ENCODE assay signal across 9 cellular contexts in genomic region chr2:133568172-133568571, GRCh38. TPM values are rescaled to one million over a fixed set of nuclear protein-coding genes. Genes with fewer than 3 reads are reported as not detected.
DNase-seq lines count a peak whose midpoint lies in the region; ATAC-seq and TF ChIP-seq lines count a peak whose summit lies in the region.
"Had no signal": no experiment of that assay in that cellular context is flagged by ENCODE, and none has a peak within 500 bp of the region (broad histone marks: within the 10 kb centered on the region; RNA-seq: fewer than 3 reads in every experiment).

Gene NCKAP5, minus strand, starts transcription at chr2:133568463. Its CDS starts 50,937 bp downstream, at chr2:133517526.

- intact Hi-C loops in A673 (cut with micrococcal nuclease; ENCODE audit: unreplicated experiment), result loop anchor here (2.0 kb wide), 1 partner anchor 213 kb away; no protein-coding TSS in a partner anchor

- H3K36me3 ChIP-seq in A673 (ENCODE audit: insufficient read depth, low read length, poor library complexity, severe bottlenecking) (no peaks in the 10 kb centered on the region), muscle layer of duodenum (ENCODE audit: control insufficient read depth in 1 of 2, insufficient read depth in 2 of 2, low read length in 2 of 2) (no peaks in the 10 kb centered on the region)

- H3K27ac ChIP-seq in A673 (ENCODE audit: low read depth, low read length, poor library complexity, severe bottlenecking), result peak within 1 kb of the TSS; percentile 71
- H3K27ac ChIP-seq in muscle layer of duodenum (ENCODE audit: low read length), result no peak within 1 kb of the TSS

- H3K4me1 ChIP-seq in A673 (ENCODE audit: insufficient read depth, low read length, poor library complexity, severe bottlenecking), result peaks cover 26% of the 10 kb centered on the region
- no peaks in the 10 kb centered on the region for H3K4me1 ChIP-seq in muscle layer of duodenum (ENCODE audit: control insufficient read depth in 1 of 2, insufficient read depth in 2 of 2, low read length in 2 of 2)

- TF ChIP-seq CTCF in A673 (conservative IDR thresholded peaks at IDR 0.05; ENCODE audit: low read depth, low read length) (no peak), fibroblast of pulmonary artery (IDR thresholded peaks at IDR 0.05; ENCODE audit: low read length, missing control alignments) (peak; percentile 12)

- H3K9me3 ChIP-seq in A673 (ENCODE audit: low read depth, low read length, poor library complexity, severe bottlenecking) (no peaks in the 10 kb centered on the region), muscle layer of duodenum (ENCODE audit: control insufficient read depth in 1 of 2, low read length in 2 of 2) (no peaks in the 10 kb centered on the region)

- DNase-seq in A673 (ENCODE audit: low spot score) (peak; percentile 82), NCI-H460 (ENCODE audit: extremely low read depth, low read depth) (peak; percentile 9), fibroblast of pulmonary artery (ENCODE audit: low read depth) (peak; percentile 48)
- no peak for DNase-seq in activated CD8-positive, alpha-beta memory T cell treated with anti-CD3 and anti-CD28 coated beads for 24 hours
- DNase-seq: RPMI8226 had no signal

- POLR2A ChIA-PET in A673 (lab: Charles Lee; ENCODE audit: low non-redundant PET), result no interaction called here

- H3K27me3 ChIP-seq in A673 (replicated peaks; ENCODE audit: insufficient read depth, low read depth, low read length, poor library complexity) (no peaks in the 10 kb centered on the region), muscle layer of duodenum (ENCODE audit: low read depth, low read length) (no peaks in the 10 kb centered on the region)

- ATAC-seq in GM21381 (IDR thresholded peaks at IDR 0.05; ENCODE audit: unreplicated experiment), result no peak
- ATAC-seq in HG02981 (IDR thresholded peaks at IDR 0.05; ENCODE audit: unreplicated experiment), result no peak
- no peak for ATAC-seq in HG02759 (IDR thresholded peaks at IDR 0.05; ENCODE audit: unreplicated experiment)

- peak within 1 kb of the TSS; percentile 53 for H3K4me3 ChIP-seq in A673 (ENCODE audit: low read depth, low read length, poor library complexity, severe bottlenecking)
- H3K4me3 ChIP-seq in fibroblast of pulmonary artery (replicated peaks; ENCODE audit: low read depth, low read length), result peak within 1 kb of the TSS; percentile 26
- H3K4me3 ChIP-seq in muscle layer of duodenum (ENCODE audit: low read depth in 1 of 2, low read length in 2 of 2), result peak within 1 kb of the TSS; percentile 43 to 50

- BruUV-seq in A673 (replicated peaks; lab: Mats Ljungman, UMichigan), result no TSS peak

- CTCF ChIA-PET in A673 (lab: Charles Lee), result interaction anchor here (0.7 to 2.2 kb wide), 2 partner anchors 66 to 212 kb away, joined by 5 to 7 read pairs; no protein-coding TSS in a partner anchor

RNA-seq across cellular contexts. Expression of gene NCKAP5, which starts in this region (rescaled TPM):
- 26.6 and 33.1 TPM in 2 replicates for total RNA-seq in A673 (2021)
- 10.0 and 10.5 TPM in 2 replicates for total RNA-seq in NCI-H460 (2014; rRNA removed; shearing (Covaris generic))
- polyA plus RNA-seq in NCI-H460 (2014; cell fraction: nucleus; rRNA removed), result 4.2 and 7.7 TPM in 2 replicates
